Comparison of ENCODE assay signal across 8 cellular contexts in the genomic region with DNA sequence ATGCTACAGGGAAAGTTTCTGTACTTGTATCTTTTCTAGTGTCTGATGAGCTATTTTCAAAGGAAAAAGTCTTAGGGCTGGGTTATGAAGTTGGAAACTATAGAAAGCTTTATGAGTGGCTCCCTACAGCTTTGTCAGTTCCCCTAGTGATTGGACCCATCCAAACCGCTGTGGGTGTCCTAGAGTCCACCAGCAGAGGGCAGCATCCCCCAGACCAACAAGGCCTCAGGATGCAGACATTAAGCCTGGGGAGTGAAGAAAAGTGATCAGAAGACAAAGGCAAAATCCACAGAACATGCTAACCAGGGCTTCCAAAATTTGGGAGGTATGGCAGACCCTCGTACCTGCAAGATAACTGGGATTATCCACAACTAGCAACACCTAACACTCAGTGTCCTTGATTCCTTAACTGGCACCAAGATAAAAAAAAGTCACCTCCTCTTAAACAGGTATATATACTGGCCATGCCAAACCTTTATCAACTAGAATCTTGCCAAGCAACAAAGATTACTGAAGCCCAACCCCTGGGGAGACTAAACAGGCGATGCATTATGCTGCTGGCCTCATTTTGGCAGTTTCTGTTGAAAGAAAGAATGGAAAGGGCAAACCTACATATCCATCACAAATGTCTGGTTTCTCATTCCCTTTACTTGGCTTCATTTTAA.
DNase-seq lines count a peak whose midpoint lies in the region; ATAC-seq, FAIRE-seq and TF ChIP-seq lines count a peak whose summit lies in the region.

No MANE protein-coding gene starts in this region.

- WGBS in small intestine, 3 donors: 4 to 23% (median 19%) methylated on average over 3 of the region's 3 CpGs

- ATAC-seq in GM21515 (IDR thresholded peaks at IDR 0.05; ENCODE audit: unreplicated experiment): no peak

- peak; percentile 6 for FAIRE-seq in A204.1 (lab: Jason Lieb, UNC)
- no peak for FAIRE-seq in small intestine (lab: Jason Lieb, UNC)

- TF ChIP-seq CTCF in GM13977 (IDR thresholded peaks at IDR 0.05; ENCODE audit: extremely low read depth, insufficient read depth, missing control alignments) (peak; percentile 94), astrocyte of the cerebellum (IDR thresholded peaks at IDR 0.05; ENCODE audit: low read depth, low read length, missing control alignments) (peak; percentile 95)

- no peak overlapping the region for H3K27ac ChIP-seq in small intestine (ENCODE audit: low read depth in 1 of 2, low read length in 1 of 2)

- DNase-seq in GM13977 (ENCODE audit: low spot score) (peak; percentile 65), NCI-H1105 (lab: John Stamatoyannopoulos, UW) (peak; percentile 50), T-helper 9 cell (peak; percentile 55), astrocyte of the cerebellum (ENCODE audit: low read depth) (peak; percentile 75), hippocampal formation (lab: John Stamatoyannopoulos, UW) (peak; percentile 57 to 73), small intestine (peak; percentile 76)

- H3K4me1 ChIP-seq in small intestine (ENCODE audit: control insufficient read depth in 2 of 2, insufficient read depth in 1 of 2, low read depth in 1 of 2, low read length in 1 of 2): no peaks in the 10 kb centered on the region

- H3K4me3 ChIP-seq in astrocyte of the cerebellum (ENCODE audit: low read depth, low read length): no peak overlapping the region
- no peak overlapping the region for H3K4me3 ChIP-seq in small intestine (ENCODE audit: low read depth in 1 of 2, low read length in 2 of 2)

- in situ Hi-C loops in GM13977 (cut with MboI; ENCODE audit: low pct_unique_long_range_greater_than_20kb, low sequenced_read_pairs, unreplicated experiment): loop anchor here (10.0 kb wide), 1 partner anchor 87 kb away; no protein-coding TSS in a partner anchor
- in situ Hi-C loops in astrocyte of the cerebellum (cut with HindIII; ENCODE audit: low sequenced_read_pairs): no loop called here

- no peaks in the 10 kb centered on the region for H3K36me3 ChIP-seq in small intestine (ENCODE audit: control insufficient read depth in 2 of 2, insufficient read depth in 2 of 2, low read length in 2 of 2)

- no peaks in the 10 kb centered on the region for H3K27me3 ChIP-seq in small intestine (ENCODE audit: control insufficient read depth in 2 of 2, insufficient read depth in 2 of 2, low read length in 2 of 2)

- no peaks in the 10 kb centered on the region for H3K9me3 ChIP-seq in small intestine (ENCODE audit: control insufficient read depth, low read depth)
